In the genomic region with DNA sequence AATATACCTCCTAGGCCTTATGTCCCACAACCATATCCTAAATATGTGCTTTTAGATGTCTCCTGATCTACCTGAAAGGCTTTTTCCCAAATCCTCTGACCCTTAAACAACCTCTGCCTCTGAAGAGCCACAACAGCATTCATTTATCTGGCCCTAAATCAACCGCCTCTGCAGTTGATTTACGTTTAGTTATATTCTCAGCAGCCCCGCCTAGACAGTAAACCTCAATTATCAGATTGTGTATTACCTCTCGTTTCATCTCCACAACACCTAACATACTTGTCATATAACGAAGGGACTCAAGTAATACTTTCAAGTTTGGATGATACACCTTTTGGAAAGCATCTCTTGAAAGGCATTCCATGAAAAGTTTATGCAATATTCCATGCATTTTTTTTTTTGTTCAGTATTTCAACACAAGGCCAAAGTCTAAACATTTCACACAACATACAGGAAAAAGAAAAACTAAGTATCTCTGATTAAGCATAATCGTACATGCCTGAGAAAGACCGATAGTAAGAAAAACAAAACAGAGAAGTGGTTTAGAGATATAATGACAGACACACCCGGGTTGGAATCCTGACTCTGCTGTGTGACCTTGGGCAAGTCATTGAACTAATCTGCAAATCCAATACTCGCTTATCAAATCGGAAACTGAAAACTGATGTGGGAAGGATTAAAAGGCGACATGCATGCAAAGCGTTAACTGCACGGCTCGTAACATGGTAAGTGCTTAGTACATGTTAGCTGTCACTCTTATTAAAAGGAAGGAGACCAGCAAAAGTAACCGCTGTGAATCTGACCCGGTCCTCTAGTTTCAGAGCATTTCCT, we compare ENCODE assay signal across 8 cellular contexts. TPM values are rescaled to one million over a fixed set of nuclear protein-coding genes. Genes with fewer than 3 reads are reported as not detected.
A peak's percentile ranks its signal among the peaks of the same experiment; 100 is the strongest.
DNase-seq lines count a peak whose midpoint lies in the region; TF ChIP-seq lines count a peak whose summit lies in the region.

No MANE protein-coding gene starts in this region.

- peaks cover 20% of the 10 kb centered on the region for H3K4me1 Mint-ChIP-seq in osteocyte (ENCODE audit: unreplicated experiment)

- peaks cover 3% of the 10 kb centered on the region for H3K27me3 Mint-ChIP-seq in osteocyte (ENCODE audit: unreplicated experiment)

- peak overlapping the region; percentile 81 for H3K4me3 Mint-ChIP-seq in osteocyte (ENCODE audit: unreplicated experiment)

- H3K27me3 ChIP-seq in MG63: no peaks in the 10 kb centered on the region
- H3K27me3 ChIP-seq in endocrine pancreas (ENCODE audit: control insufficient read depth, insufficient read depth, low read length): no peaks in the 10 kb centered on the region

- H3K9me3 Mint-ChIP-seq in osteocyte (ENCODE audit: unreplicated experiment): no peaks in the 10 kb centered on the region

- peak overlapping the region; percentile 64 for H3K27ac Mint-ChIP-seq in osteocyte (ENCODE audit: unreplicated experiment)

- peaks cover 18% of the 10 kb centered on the region for H3K4me1 ChIP-seq in endocrine pancreas (ENCODE audit: control insufficient read depth, insufficient read depth, low read length)

- H3K9me3 ChIP-seq in MG63 (no peaks in the 10 kb centered on the region), endocrine pancreas (ENCODE audit: control insufficient read depth, low read length) (no peaks in the 10 kb centered on the region)

- peaks cover 11% of the 10 kb centered on the region for H3K36me3 Mint-ChIP-seq in osteocyte (ENCODE audit: unreplicated experiment)

- peak overlapping the region; percentile 92 for H3K9ac ChIP-seq in endocrine pancreas (ENCODE audit: control insufficient read depth, insufficient read depth, low read length)

- DNase-seq in DMS53 (lab: John Stamatoyannopoulos, UW) (peak; percentile 7), DMS53 treated with DMSO at 0.1 percent for 48 hours (lab: John Stamatoyannopoulos, UW; ENCODE audit: unreplicated experiment) (no peak), MG63 (no peak), osteocyte (ENCODE audit: extremely low spot score, unreplicated experiment) (no peak), GM20000 (ENCODE audit: low spot score) (no peak), kidney glomerular epithelial cell (lab: John Stamatoyannopoulos, UW) (no peak), T1000 (lab: John Stamatoyannopoulos, UW) (no peak)

- H3K4me3 ChIP-seq in MG63 (peak overlapping the region; percentile 86), endocrine pancreas (ENCODE audit: control insufficient read depth, insufficient read depth, low read length) (peak overlapping the region; percentile 100)

- no peaks in the 10 kb centered on the region; the same call in 1 of the 2 replicates for H3K36me3 ChIP-seq in MG63
- no peaks in the 10 kb centered on the region for H3K36me3 ChIP-seq in endocrine pancreas (ENCODE audit: control insufficient read depth, insufficient read depth, low read length)

- TF ChIP-seq CTCF in osteocyte (IDR thresholded peaks at IDR 0.05) (no peak), GM20000 (IDR thresholded peaks at IDR 0.05; ENCODE audit: extremely low read depth, missing control alignments) (no peak)

RNA-seq across cellular contexts. Expression of gene CRBN, which starts 0.8 kb away (rescaled TPM):
- 23.2 and 26.0 TPM in 2 replicates for total RNA-seq in MG63 (2014; rRNA removed; shearing (Covaris generic); ENCODE audit: low replicate concordance)
- 41.7 and 42.6 TPM in 2 replicates for total RNA-seq in osteocyte

RNA-seq across cellular contexts. Expression of gene TRNT1, which starts 52.0 kb away (rescaled TPM):
- 34.2 and 60.3 TPM in 2 replicates for total RNA-seq in MG63 (2014; rRNA removed; shearing (Covaris generic); ENCODE audit: low replicate concordance)
- total RNA-seq in osteocyte: 28.1 and 38.4 TPM in 2 replicates
